Comparison of ENCODE assay signal across 8 cellular contexts in the genomic region with DNA sequence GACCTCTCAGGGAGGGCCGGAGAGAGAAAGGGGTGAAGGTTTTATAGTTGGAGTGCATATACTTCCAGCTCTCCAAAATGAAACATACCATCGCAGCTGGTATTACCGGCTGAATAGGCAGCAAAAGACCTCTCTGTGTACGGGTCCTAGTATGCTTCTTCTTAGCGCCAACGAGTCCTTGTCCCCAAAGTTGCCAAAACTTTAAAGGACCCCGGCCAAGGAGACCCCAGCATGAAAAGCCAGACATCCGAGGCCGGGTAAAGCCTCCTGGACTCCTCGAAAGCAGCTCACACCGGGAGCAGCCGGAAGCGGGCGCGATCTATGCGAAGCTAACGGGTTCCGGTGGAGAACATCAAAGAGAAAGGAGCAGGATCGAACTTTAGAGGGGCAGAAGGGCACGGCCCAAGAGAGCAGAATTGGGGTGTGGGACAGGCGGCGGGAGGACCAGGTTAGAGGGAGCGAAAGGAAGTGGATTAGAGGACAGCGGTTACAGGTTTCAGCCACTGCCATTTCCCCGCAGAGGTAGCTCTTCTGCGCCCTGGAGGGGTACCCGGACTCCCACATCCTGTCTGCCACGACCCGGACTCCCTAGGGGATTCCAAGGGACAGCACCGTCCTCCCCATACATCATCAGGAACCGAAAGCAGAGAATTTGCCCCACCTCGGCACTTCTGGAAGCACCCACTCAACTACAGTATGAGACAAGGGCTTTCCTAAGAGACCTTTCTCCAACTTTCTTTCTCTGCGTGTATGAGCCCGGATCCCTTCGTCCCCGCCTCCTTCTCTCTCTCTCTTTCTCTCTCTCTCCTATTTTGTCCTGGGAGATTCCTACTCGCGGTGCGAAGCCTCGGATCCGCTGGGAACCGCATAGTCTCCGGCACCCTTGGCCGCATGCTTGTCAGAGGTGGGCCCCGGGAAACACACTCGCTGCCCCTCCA. TPM values are rescaled to one million over a fixed set of nuclear protein-coding genes. Genes with fewer than 3 reads are reported as not detected.
DNase-seq lines count a peak whose midpoint lies in the region; ATAC-seq lines count a peak whose summit lies in the region.

No MANE protein-coding gene starts in this region.

- peaks cover 82% of the 10 kb centered on the region for H3K27me3 Mint-ChIP-seq in activated T-helper 1 cell treated with anti-CD3 and anti-CD28 coated beads, Interleukin-12 subunit alpha, Interleukin-12 subunit beta, Interleukin-2, Interleukin-4 antibody, amounts not matched to agents 30 ng/mL and 10 ng/mL and 1 ng/mL, durations not matched to agents 14 hours and 24 hours and 36 hours (ENCODE audit: insufficient read depth)

- ATAC-seq in GM18868 (IDR thresholded peaks at IDR 0.05; ENCODE audit: unreplicated experiment) (peak; percentile 57), HG02943 (IDR thresholded peaks at IDR 0.05; ENCODE audit: low read depth, unreplicated experiment) (peak; percentile 51), HG03280 (IDR thresholded peaks at IDR 0.05; ENCODE audit: unreplicated experiment) (no peak)
- ATAC-seq in stimulated activated effector memory CD8-positive, alpha-beta T cell treated with anti-CD3 and anti-CD28 coated beads, Interleukin-12 subunit alpha, Interleukin-12 subunit beta, amount 100 ng/mL, for 72 hours = peak; percentile 45

- peak overlapping the region; percentile 40 for H3K4me3 ChIP-seq in iPS-11a (ENCODE audit: low read depth, low read length)

- H3K4me1 Mint-ChIP-seq in activated T-helper 1 cell treated with anti-CD3 and anti-CD28 coated beads, Interleukin-12 subunit alpha, Interleukin-12 subunit beta, Interleukin-2, Interleukin-4 antibody, amounts not matched to agents 30 ng/mL and 10 ng/mL and 1 ng/mL, durations not matched to agents 14 hours and 24 hours and 36 hours (ENCODE audit: low read depth) = peaks cover 11% of the 10 kb centered on the region
- H3K4me1 Mint-ChIP-seq in stimulated activated effector memory CD8-positive, alpha-beta T cell treated with anti-CD3 and anti-CD28 coated beads, Interleukin-12 subunit alpha, Interleukin-12 subunit beta, amount 100 ng/mL, for 72 hours = peaks cover 15% of the 10 kb centered on the region

- peak overlapping the region; percentile 53 for H3K4me3 Mint-ChIP-seq in activated T-helper 1 cell treated with anti-CD3 and anti-CD28 coated beads, Interleukin-12 subunit alpha, Interleukin-12 subunit beta, Interleukin-2, Interleukin-4 antibody, amounts not matched to agents 30 ng/mL and 10 ng/mL and 1 ng/mL, durations not matched to agents 14 hours and 24 hours and 36 hours
- peak overlapping the region; percentile 33 for H3K4me3 Mint-ChIP-seq in stimulated activated effector memory CD8-positive, alpha-beta T cell treated with anti-CD3 and anti-CD28 coated beads, Interleukin-12 subunit alpha, Interleukin-12 subunit beta, amount 100 ng/mL, for 72 hours

- no peak for DNase-seq in activated T-helper 1 cell treated with anti-CD3 and anti-CD28 coated beads, Interleukin-12 subunit alpha, Interleukin-12 subunit beta, Interleukin-2, Interleukin-4 antibody, amounts not matched to agents 30 ng/mL and 10 ng/mL and 1 ng/mL, durations not matched to agents 14 hours and 24 hours and 36 hours (ENCODE audit: low spot score)
- no peak for DNase-seq in stimulated activated effector memory CD8-positive, alpha-beta T cell treated with anti-CD3 and anti-CD28 coated beads, Interleukin-12 subunit alpha, Interleukin-12 subunit beta, amount 100 ng/mL, for 72 hours (ENCODE audit: low spot score in 2 of 2)
- DNase-seq in NOMO-1 treated with dmso at 0.1 percent for 144 hours (lab: John Stamatoyannopoulos, UW; ENCODE audit: unreplicated experiment) (no peak), pons (ENCODE audit: low spot score) (no peak)

- H3K9me3 Mint-ChIP-seq in activated T-helper 1 cell treated with anti-CD3 and anti-CD28 coated beads, Interleukin-12 subunit alpha, Interleukin-12 subunit beta, Interleukin-2, Interleukin-4 antibody, amounts not matched to agents 30 ng/mL and 10 ng/mL and 1 ng/mL, durations not matched to agents 14 hours and 24 hours and 36 hours = peaks cover 4% of the 10 kb centered on the region
- H3K9me3 Mint-ChIP-seq in stimulated activated effector memory CD8-positive, alpha-beta T cell treated with anti-CD3 and anti-CD28 coated beads, Interleukin-12 subunit alpha, Interleukin-12 subunit beta, amount 100 ng/mL, for 72 hours = no peaks in the 10 kb centered on the region

- no peak overlapping the region for H3K27ac Mint-ChIP-seq in activated T-helper 1 cell treated with anti-CD3 and anti-CD28 coated beads, Interleukin-12 subunit alpha, Interleukin-12 subunit beta, Interleukin-2, Interleukin-4 antibody, amounts not matched to agents 30 ng/mL and 10 ng/mL and 1 ng/mL, durations not matched to agents 14 hours and 24 hours and 36 hours
- no peak overlapping the region for H3K27ac Mint-ChIP-seq in stimulated activated effector memory CD8-positive, alpha-beta T cell treated with anti-CD3 and anti-CD28 coated beads, Interleukin-12 subunit alpha, Interleukin-12 subunit beta, amount 100 ng/mL, for 72 hours

- H3K36me3 Mint-ChIP-seq in activated T-helper 1 cell treated with anti-CD3 and anti-CD28 coated beads, Interleukin-12 subunit alpha, Interleukin-12 subunit beta, Interleukin-2, Interleukin-4 antibody, amounts not matched to agents 30 ng/mL and 10 ng/mL and 1 ng/mL, durations not matched to agents 14 hours and 24 hours and 36 hours (ENCODE audit: low read depth) = no peaks in the 10 kb centered on the region
- no peaks in the 10 kb centered on the region for H3K36me3 Mint-ChIP-seq in stimulated activated effector memory CD8-positive, alpha-beta T cell treated with anti-CD3 and anti-CD28 coated beads, Interleukin-12 subunit alpha, Interleukin-12 subunit beta, amount 100 ng/mL, for 72 hours

- intact Hi-C loops in activated T-helper 1 cell treated with anti-CD3 and anti-CD28 coated beads, Interleukin-12 subunit alpha, Interleukin-12 subunit beta, Interleukin-2, Interleukin-4 antibody, amounts not matched to agents 30 ng/mL and 10 ng/mL and 1 ng/mL, durations not matched to agents 14 hours and 24 hours and 36 hours (cut with micrococcal nuclease) = no loop called here

RNA-seq across cellular contexts. Expression of a gene that starts 0.6 kb away (rescaled TPM):
- total RNA-seq in activated T-helper 1 cell treated with anti-CD3 and anti-CD28 coated beads, Interleukin-12 subunit alpha, Interleukin-12 subunit beta, Interleukin-2, Interleukin-4 antibody, amounts not matched to agents 30 ng/mL and 10 ng/mL and 1 ng/mL, durations not matched to agents 14 hours and 24 hours and 36 hours = not detected in 2 replicates
